ENCODE assay signal across 1 cellular context in genomic region chrX:14851526-14851925, GRCh38.
TF ChIP-seq lines count a peak whose summit lies in the region.

No MANE protein-coding gene starts in this region.

TF ChIP-seq in A549, 52 proteins besides CTCF, POLR2A, EP300 and RAD21 (continued from another document):
- TF ChIP-seq KDM1A (IDR thresholded peaks at IDR 0.05; ENCODE audit: low read depth) (no peak), MAX (IDR thresholded peaks at IDR 0.05) (no peak), RFX5 (IDR thresholded peaks at IDR 0.05) (no peak), HEYL (CRISPR knock-in tag; IDR thresholded peaks at IDR 0.05) (no peak), RNF2 (IDR thresholded peaks at IDR 0.05; ENCODE audit: borderline replicate concordance, low read depth) (no peak), PBX3 (IDR thresholded peaks at IDR 0.05) (no peak), NFE2L2 (conservative IDR thresholded peaks at IDR 0.05; ENCODE audit: low read length) (no peak), ZNF302 (CRISPR knock-in tag; IDR thresholded peaks at IDR 0.05) (no peak), MAZ (IDR thresholded peaks at IDR 0.05; ENCODE audit: borderline replicate concordance, low read depth, low read length) (no peak), ELK1 (IDR thresholded peaks at IDR 0.05; ENCODE audit: low read depth, low read length) (no peak), NR3C1 (IDR thresholded peaks at IDR 0.05) (no peak), KDM5A (IDR thresholded peaks at IDR 0.05) (no peak), NPAS2 (CRISPR knock-in tag; IDR thresholded peaks at IDR 0.05; ENCODE audit: borderline replicate concordance) (no peak)
